In the genomic region with DNA sequence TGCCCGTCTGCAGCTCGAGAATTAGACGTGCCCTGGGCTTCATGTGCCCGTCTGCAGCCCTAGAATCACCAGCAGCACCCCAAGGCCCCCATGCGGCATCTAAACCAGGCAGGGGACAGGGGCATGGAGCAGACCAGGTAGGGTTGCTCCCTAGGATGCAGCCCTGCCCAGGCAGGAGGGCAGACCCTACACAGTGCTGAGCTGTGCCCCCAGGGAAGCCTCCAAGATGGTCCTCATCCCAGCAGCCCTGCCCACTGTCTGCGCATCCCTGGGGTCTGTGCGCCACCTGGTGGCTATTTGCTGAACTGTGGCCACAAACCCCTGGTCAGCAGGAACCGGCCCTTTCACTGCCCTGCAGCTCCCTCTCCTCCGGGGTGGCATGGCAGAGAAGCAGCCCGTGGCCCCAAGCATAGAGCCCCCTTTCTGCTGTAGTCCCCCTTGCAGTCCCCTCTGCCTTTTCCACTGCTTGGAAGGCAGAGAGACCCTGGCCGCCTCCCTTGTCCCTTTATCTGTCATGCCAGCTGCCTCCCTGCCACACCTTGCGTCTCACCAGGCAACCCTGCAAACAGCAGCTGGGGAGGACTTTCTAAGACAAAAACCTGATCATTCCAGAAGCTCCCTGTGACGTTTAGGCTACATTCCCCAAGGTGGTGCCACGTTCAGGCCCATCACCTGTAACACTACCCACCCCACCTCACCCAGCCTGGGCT, we compare ENCODE assay signal across 8 cellular contexts.
DNase-seq lines count a peak whose midpoint lies in the region; ATAC-seq and TF ChIP-seq lines count a peak whose summit lies in the region.

No MANE protein-coding gene starts in this region.

- peak; percentile 80 for DNase-seq in GM10248 (ENCODE audit: extremely low spot score)
- DNase-seq in NB4 (ENCODE audit: low read depth) = peak; percentile 71
- peak; percentile 56 for DNase-seq in activated CD4-positive, alpha-beta T cell treated with anti-CD3 and anti-CD28 coated beads for 1 hour
- DNase-seq in central memory CD8-positive, alpha-beta T cell (ENCODE audit: low spot score in 2 of 2) = peak; percentile 41 to 66
- DNase-seq in left lobe of liver (ENCODE audit: low spot score) = peak; percentile 78
- peak; percentile 39 to 68 for DNase-seq in stimulated activated CD4-positive, alpha-beta T cell treated with anti-CD3 and anti-CD28 coated beads, Interleukin-4, amount 100 ng/mL, for 4 hours

- H3K36me3 Mint-ChIP-seq in central memory CD8-positive, alpha-beta T cell (ENCODE audit: insufficient read depth) = no peaks in the 10 kb centered on the region

- peak; percentile 91 for TF ChIP-seq CTCF in GM10248 (IDR thresholded peaks at IDR 0.05; ENCODE audit: control extremely low read depth, extremely low read depth, low read depth, missing control alignments)
- peak; percentile 86 for TF ChIP-seq CTCF in NB4 (IDR thresholded peaks at IDR 0.05; ENCODE audit: low read depth, low read length)

- no peaks in the 10 kb centered on the region for H3K27me3 Mint-ChIP-seq in central memory CD8-positive, alpha-beta T cell

- POLR2A ChIA-PET in GM10248 (lab: Yijun Ruan, JAX) = no interaction called here

- TF ChIP-seq POLR2A in NB4 (IDR thresholded peaks at IDR 0.05; ENCODE audit: extremely low read depth, insufficient read length) = no peak

- H3K4me1 Mint-ChIP-seq in central memory CD8-positive, alpha-beta T cell = peaks cover 21% of the 10 kb centered on the region

- no peaks in the 10 kb centered on the region for H3K9me3 Mint-ChIP-seq in central memory CD8-positive, alpha-beta T cell

- H3K4me3 Mint-ChIP-seq in central memory CD8-positive, alpha-beta T cell = no peak overlapping the region

- H3K4me3 ChIP-seq in NB4 (ENCODE audit: low read depth, low read length) = no peak overlapping the region

- no peak overlapping the region for H3K27ac Mint-ChIP-seq in central memory CD8-positive, alpha-beta T cell (ENCODE audit: low read depth)

- CTCF ChIA-PET in GM10248 (lab: Yijun Ruan, JAX) = interaction anchor here (0.7 to 14.2 kb wide), 47 partner anchors 8 to 1720 kb away, joined by 3 to 528 read pairs (median 5); a partner anchor contains a TSS

- no peak for ATAC-seq in central memory CD8-positive, alpha-beta T cell (replicated peaks; ENCODE audit: extremely low read depth, poor library complexity, severe bottlenecking)
- ATAC-seq in left lobe of liver (peak; percentile 71), GM18520 (IDR thresholded peaks at IDR 0.05; ENCODE audit: unreplicated experiment) (no peak), GM21381 (IDR thresholded peaks at IDR 0.05; ENCODE audit: unreplicated experiment) (no peak)
